ENCODE assay signal across 1 cellular context in genomic region chr4:153067376-153067775, GRCh38.
A peak's percentile ranks its signal among the peaks of the same experiment; 100 is the strongest.
TF ChIP-seq lines count a peak whose summit lies in the region.

No MANE protein-coding gene starts in this region.

TF ChIP-seq in HepG2, 621 proteins besides CTCF, POLR2A, EP300 and RAD21 (continued from another document and continues in another):
- TF ChIP-seq, protein P1, sequence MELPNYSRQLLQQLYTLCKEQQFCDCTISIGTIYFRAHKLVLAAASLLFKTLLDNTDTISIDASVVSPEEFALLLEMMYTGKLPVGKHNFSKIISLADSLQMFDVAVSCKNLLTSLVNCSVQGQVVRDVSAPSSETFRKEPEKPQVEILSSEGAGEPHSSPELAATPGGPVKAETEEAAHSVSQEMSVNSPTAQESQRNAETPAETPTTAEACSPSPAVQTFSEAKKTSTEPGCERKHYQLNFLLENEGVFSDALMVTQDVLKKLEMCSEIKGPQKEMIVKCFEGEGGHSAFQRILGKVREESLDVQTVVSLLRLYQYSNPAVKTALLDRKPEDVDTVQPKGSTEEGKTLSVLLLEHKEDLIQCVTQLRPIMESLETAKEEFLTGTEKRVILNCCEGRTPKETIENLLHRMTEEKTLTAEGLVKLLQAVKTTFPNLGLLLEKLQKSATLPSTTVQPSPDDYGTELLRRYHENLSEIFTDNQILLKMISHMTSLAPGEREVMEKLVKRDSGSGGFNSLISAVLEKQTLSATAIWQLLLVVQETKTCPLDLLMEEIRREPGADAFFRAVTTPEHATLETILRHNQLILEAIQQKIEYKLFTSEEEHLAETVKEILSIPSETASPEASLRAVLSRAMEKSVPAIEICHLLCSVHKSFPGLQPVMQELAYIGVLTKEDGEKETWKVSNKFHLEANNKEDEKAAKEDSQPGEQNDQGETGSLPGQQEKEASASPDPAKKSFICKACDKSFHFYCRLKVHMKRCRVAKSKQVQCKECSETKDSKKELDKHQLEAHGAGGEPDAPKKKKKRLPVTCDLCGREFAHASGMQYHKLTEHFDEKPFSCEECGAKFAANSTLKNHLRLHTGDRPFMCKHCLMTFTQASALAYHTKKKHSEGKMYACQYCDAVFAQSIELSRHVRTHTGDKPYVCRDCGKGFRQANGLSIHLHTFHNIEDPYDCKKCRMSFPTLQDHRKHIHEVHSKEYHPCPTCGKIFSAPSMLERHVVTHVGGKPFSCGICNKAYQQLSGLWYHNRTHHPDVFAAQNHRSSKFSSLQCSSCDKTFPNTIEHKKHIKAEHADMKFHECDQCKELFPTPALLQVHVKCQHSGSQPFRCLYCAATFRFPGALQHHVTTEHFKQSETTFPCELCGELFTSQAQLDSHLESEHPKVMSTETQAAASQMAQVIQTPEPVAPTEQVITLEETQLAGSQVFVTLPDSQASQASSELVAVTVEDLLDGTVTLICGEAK (IDR thresholded peaks at IDR 0.05): no peak
- TF ChIP-seq, protein P1 (CRISPR knock-in tag; IDR thresholded peaks at IDR 0.05): no peak
- TF ChIP-seq ZNF7 (CRISPR knock-in tag; IDR thresholded peaks at IDR 0.05) (no peak), ZNF17 (CRISPR knock-in tag; IDR thresholded peaks at IDR 0.05) (no peak), MYC (CRISPR knock-in tag; IDR thresholded peaks at IDR 0.05; ENCODE audit: borderline replicate concordance) (no peak), HES4 (CRISPR knock-in tag; IDR thresholded peaks at IDR 0.05; ENCODE audit: borderline replicate concordance) (no peak), REPIN1 (CRISPR knock-in tag; IDR thresholded peaks at IDR 0.05; ENCODE audit: borderline replicate concordance, low read depth) (no peak), ZNF777 (CRISPR knock-in tag; IDR thresholded peaks at IDR 0.05) (no peak), ZNF839 (CRISPR knock-in tag; IDR thresholded peaks at IDR 0.05; ENCODE audit: borderline replicate concordance) (no peak), PHF8 (CRISPR knock-in tag; IDR thresholded peaks at IDR 0.05) (no peak), ZNF253 (CRISPR knock-in tag; IDR thresholded peaks at IDR 0.05; ENCODE audit: borderline replicate concordance) (no peak), ZNF281 (CRISPR knock-in tag; IDR thresholded peaks at IDR 0.05; ENCODE audit: borderline replicate concordance) (peak; percentile 97), ZNF160 (CRISPR knock-in tag; IDR thresholded peaks at IDR 0.05) (no peak), ZNF598 (CRISPR knock-in tag; IDR thresholded peaks at IDR 0.05; ENCODE audit: borderline replicate concordance) (no peak), CCAR2 (optimal IDR thresholded peaks at IDR 0.05; ENCODE audit: low read depth, low read length) (no peak), U2AF1 (optimal IDR thresholded peaks at IDR 0.05; ENCODE audit: low read depth, low read length) (no peak), BRD4 (CRISPR knock-in tag; IDR thresholded peaks at IDR 0.05) (no peak), MED8 (CRISPR knock-in tag; IDR thresholded peaks at IDR 0.05; ENCODE audit: insufficient replicate concordance) (no peak), TBX3 (IDR thresholded peaks at IDR 0.05; ENCODE audit: borderline replicate concordance) (no peak), YEATS2 (CRISPR knock-in tag; IDR thresholded peaks at IDR 0.05; ENCODE audit: borderline replicate concordance) (no peak; the same call in 1 of the 2 replicates), EHMT2 (IDR thresholded peaks at IDR 0.05; ENCODE audit: borderline replicate concordance, low read depth, low read length) (no peak), SSRP1 (CRISPR knock-in tag; IDR thresholded peaks at IDR 0.05) (no peak), NFE2L1 (CRISPR knock-in tag; IDR thresholded peaks at IDR 0.05; ENCODE audit: borderline replicate concordance) (no peak), ZNF570 (CRISPR knock-in tag; IDR thresholded peaks at IDR 0.05; ENCODE audit: borderline replicate concordance) (no peak), CHCHD3 (CRISPR knock-in tag; IDR thresholded peaks at IDR 0.05) (no peak), ZNF10 (CRISPR knock-in tag; IDR thresholded peaks at IDR 0.05; ENCODE audit: borderline replicate concordance, low read depth) (no peak), WIZ (CRISPR knock-in tag; IDR thresholded peaks at IDR 0.05) (no peak), ZSCAN22 (CRISPR knock-in tag; IDR thresholded peaks at IDR 0.05) (no peak), RFX5 (IDR thresholded peaks at IDR 0.05; ENCODE audit: low read depth, low read length) (no peak), ZC3H13 (CRISPR knock-in tag; IDR thresholded peaks at IDR 0.05) (no peak), ZBED4 (CRISPR knock-in tag; IDR thresholded peaks at IDR 0.05; ENCODE audit: borderline replicate concordance) (no peak), SP140L (CRISPR knock-in tag; IDR thresholded peaks at IDR 0.05; ENCODE audit: borderline replicate concordance) (no peak), GZF1 (CRISPR knock-in tag; IDR thresholded peaks at IDR 0.05) (no peak), GATAD2A (CRISPR knock-in tag; IDR thresholded peaks at IDR 0.05) (peak; percentile 76)
- TF ChIP-seq, protein P2, sequence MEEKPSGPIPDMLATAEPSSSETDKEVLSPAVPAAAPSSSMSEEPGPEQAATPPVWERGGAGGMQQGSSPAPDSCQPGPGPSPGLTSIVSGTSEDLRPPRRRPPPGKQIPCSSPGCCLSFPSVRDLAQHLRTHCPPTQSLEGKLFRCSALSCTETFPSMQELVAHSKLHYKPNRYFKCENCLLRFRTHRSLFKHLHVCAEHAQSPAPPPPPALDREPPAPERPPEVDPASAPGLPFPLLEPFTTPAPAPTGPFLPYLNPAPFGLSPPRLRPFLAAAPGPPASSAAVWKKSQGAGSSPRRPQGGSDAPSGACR (CRISPR knock-in tag; IDR thresholded peaks at IDR 0.05): no peak
- TF ChIP-seq, protein P3, sequence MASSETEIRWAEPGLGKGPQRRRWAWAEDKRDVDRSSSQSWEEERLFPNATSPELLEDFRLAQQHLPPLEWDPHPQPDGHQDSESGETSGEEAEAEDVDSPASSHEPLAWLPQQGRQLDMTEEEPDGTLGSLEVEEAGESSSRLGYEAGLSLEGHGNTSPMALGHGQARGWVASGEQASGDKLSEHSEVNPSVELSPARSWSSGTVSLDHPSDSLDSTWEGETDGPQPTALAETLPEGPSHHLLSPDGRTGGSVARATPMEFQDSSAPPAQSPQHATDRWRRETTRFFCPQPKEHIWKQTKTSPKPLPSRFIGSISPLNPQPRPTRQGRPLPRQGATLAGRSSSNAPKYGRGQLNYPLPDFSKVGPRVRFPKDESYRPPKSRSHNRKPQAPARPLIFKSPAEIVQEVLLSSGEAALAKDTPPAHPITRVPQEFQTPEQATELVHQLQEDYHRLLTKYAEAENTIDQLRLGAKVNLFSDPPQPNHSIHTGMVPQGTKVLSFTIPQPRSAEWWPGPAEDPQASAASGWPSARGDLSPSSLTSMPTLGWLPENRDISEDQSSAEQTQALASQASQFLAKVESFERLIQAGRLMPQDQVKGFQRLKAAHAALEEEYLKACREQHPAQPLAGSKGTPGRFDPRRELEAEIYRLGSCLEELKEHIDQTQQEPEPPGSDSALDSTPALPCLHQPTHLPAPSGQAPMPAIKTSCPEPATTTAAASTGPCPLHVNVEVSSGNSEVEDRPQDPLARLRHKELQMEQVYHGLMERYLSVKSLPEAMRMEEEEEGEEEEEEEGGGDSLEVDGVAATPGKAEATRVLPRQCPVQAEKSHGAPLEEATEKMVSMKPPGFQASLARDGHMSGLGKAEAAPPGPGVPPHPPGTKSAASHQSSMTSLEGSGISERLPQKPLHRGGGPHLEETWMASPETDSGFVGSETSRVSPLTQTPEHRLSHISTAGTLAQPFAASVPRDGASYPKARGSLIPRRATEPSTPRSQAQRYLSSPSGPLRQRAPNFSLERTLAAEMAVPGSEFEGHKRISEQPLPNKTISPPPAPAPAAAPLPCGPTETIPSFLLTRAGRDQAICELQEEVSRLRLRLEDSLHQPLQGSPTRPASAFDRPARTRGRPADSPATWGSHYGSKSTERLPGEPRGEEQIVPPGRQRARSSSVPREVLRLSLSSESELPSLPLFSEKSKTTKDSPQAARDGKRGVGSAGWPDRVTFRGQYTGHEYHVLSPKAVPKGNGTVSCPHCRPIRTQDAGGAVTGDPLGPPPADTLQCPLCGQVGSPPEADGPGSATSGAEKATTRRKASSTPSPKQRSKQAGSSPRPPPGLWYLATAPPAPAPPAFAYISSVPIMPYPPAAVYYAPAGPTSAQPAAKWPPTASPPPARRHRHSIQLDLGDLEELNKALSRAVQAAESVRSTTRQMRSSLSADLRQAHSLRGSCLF (CRISPR knock-in tag; IDR thresholded peaks at IDR 0.05; ENCODE audit: borderline replicate concordance): no peak
- TF ChIP-seq, protein P4, sequence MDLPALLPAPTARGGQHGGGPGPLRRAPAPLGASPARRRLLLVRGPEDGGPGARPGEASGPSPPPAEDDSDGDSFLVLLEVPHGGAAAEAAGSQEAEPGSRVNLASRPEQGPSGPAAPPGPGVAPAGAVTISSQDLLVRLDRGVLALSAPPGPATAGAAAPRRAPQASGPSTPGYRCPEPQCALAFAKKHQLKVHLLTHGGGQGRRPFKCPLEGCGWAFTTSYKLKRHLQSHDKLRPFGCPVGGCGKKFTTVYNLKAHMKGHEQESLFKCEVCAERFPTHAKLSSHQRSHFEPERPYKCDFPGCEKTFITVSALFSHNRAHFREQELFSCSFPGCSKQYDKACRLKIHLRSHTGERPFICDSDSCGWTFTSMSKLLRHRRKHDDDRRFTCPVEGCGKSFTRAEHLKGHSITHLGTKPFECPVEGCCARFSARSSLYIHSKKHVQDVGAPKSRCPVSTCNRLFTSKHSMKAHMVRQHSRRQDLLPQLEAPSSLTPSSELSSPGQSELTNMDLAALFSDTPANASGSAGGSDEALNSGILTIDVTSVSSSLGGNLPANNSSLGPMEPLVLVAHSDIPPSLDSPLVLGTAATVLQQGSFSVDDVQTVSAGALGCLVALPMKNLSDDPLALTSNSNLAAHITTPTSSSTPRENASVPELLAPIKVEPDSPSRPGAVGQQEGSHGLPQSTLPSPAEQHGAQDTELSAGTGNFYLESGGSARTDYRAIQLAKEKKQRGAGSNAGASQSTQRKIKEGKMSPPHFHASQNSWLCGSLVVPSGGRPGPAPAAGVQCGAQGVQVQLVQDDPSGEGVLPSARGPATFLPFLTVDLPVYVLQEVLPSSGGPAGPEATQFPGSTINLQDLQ (CRISPR knock-in tag; IDR thresholded peaks at IDR 0.05): no peak
